26 cellular contexts compared by ENCODE assay signal in the genomic region with DNA sequence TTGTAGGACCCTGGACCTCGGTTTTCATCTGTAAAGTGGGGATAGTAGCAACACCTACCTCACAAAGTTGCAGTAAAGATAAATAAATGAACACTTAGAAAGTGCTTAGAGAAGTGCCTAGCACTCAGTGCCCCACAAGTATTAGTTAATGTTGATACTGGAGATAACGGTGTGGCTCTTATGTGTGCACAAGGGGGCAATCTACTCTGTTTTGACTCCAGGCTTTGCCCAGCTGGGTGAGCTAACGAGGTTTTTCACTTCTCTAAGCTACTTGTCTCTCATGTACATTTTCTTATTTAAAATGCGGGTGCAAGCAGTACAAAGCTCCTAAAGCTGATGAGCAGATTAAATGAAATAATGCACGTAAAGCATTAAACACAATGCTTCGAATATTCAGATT.
DNase-seq lines count a peak whose midpoint lies in the region; ATAC-seq and TF ChIP-seq lines count a peak whose summit lies in the region.
"Had no signal": no experiment of that assay in that cellular context is flagged by ENCODE, and none has a peak within 500 bp of the region (broad histone marks: within the 10 kb centered on the region; RNA-seq: fewer than 3 reads in every experiment).

No MANE protein-coding gene starts in this region.

- no peaks in the 10 kb centered on the region for H3K36me3 ChIP-seq in right lobe of liver
- H3K36me3 ChIP-seq: neutrophil, vagina had no signal

- H3K4me3 ChIP-seq in right lobe of liver: no peak overlapping the region
- H3K4me3 ChIP-seq: vagina had no signal

- no peak overlapping the region for H3K27ac Mint-ChIP-seq in T-helper 17 cell
- H3K27ac Mint-ChIP-seq: activated naive CD4-positive, alpha-beta T cell treated with anti-CD3 and anti-CD28 coated beads, Interleukin-2, amount 10 ng/mL, durations not matched to agents 7 days and 5 days; activated T-cell treated with anti-CD3 and anti-CD28 coated beads, Interleukin-2, amount 50 U/mL, for 24 hours; T-cell had no signal

- intact Hi-C loops in right lobe of liver (cut with DNase I) (no loop called here), Right ventricle myocardium superior (cut with DNase I) (no loop called here)

- peak; percentile 55 for DNase-seq in D341Med (ENCODE audit: low spot score)
- no peak for DNase-seq in T-helper 17 cell
- DNase-seq in right lobe of liver: no peak
- no peak for DNase-seq in OCI-M1 (lab: John Stamatoyannopoulos, UW)
- DNase-seq in medulla oblongata (ENCODE audit: extremely low spot score): no peak
- DNase-seq in Right ventricle myocardium superior: no peak
- DNase-seq: activated CD4-positive, alpha-beta T cell treated with anti-CD3 and anti-CD28 coated beads, Interleukin-2, amount 50 U/mL, for 48 hours; activated naive CD4-positive, alpha-beta T cell treated with anti-CD3 and anti-CD28 coated beads, Interleukin-2, amount 10 ng/mL, durations not matched to agents 7 days and 5 days; activated T-cell treated with anti-CD3 and anti-CD28 coated beads, Interleukin-2, amount 50 U/mL, for 24 hours; aorta; COR-L47; effector CD8-positive, alpha-beta T cell; KBM-7; left ventricle myocardium superior; NCI-H1092; NCI-H2081; NCI-H446 treated with DMSO at 0.1 percent for 48 hours; retina; SHP77 treated with DMSO at 0.1 percent for 48 hours; stimulated activated CD4-positive, alpha-beta T cell treated with anti-CD3 and anti-CD28 coated beads, Interleukin-12 subunit alpha, Interleukin-12 subunit beta, amount 100 ng/mL, for 4 hours; substantia nigra had no signal

- H3K4me1 ChIP-seq in right lobe of liver: no peaks in the 10 kb centered on the region

- H3K27ac ChIP-seq in right lobe of liver: no peak overlapping the region
- H3K27ac ChIP-seq: neutrophil, vagina had no signal

- H3K27me3 Mint-ChIP-seq in T-helper 17 cell: no peaks in the 10 kb centered on the region
- H3K27me3 Mint-ChIP-seq: activated naive CD4-positive, alpha-beta T cell treated with anti-CD3 and anti-CD28 coated beads, Interleukin-2, amount 10 ng/mL, durations not matched to agents 7 days and 5 days; activated T-cell treated with anti-CD3 and anti-CD28 coated beads, Interleukin-2, amount 50 U/mL, for 24 hours; T-cell had no signal

- no peaks in the 10 kb centered on the region for H3K27me3 ChIP-seq in right lobe of liver
- H3K27me3 ChIP-seq: neutrophil, vagina had no signal

- H3K4me3 Mint-ChIP-seq in T-helper 17 cell: no peak overlapping the region
- H3K4me3 Mint-ChIP-seq: activated naive CD4-positive, alpha-beta T cell treated with anti-CD3 and anti-CD28 coated beads, Interleukin-2, amount 10 ng/mL, durations not matched to agents 7 days and 5 days; activated T-cell treated with anti-CD3 and anti-CD28 coated beads, Interleukin-2, amount 50 U/mL, for 24 hours; T-cell had no signal

- peak in 2 of 4 donors; percentile 13 to 24 for TF ChIP-seq CTCF in right lobe of liver (IDR thresholded peaks at IDR 0.05)

- peaks cover 8% of the 10 kb centered on the region for H3K36me3 Mint-ChIP-seq in T-helper 17 cell (ENCODE audit: low read depth)
- H3K36me3 Mint-ChIP-seq: activated naive CD4-positive, alpha-beta T cell treated with anti-CD3 and anti-CD28 coated beads, Interleukin-2, amount 10 ng/mL, durations not matched to agents 7 days and 5 days had no signal

- no peaks in the 10 kb centered on the region for H3K9me3 ChIP-seq in T-helper 17 cell (ENCODE audit: control insufficient read depth, low read length, poor library complexity, severe bottlenecking)
- no peaks in the 10 kb centered on the region for H3K9me3 ChIP-seq in right lobe of liver
- H3K9me3 ChIP-seq: neutrophil, vagina had no signal

- peak; percentile 86 for ATAC-seq in GM18868 (IDR thresholded peaks at IDR 0.05; ENCODE audit: unreplicated experiment)
- ATAC-seq in T-helper 17 cell: peak; percentile 64
- ATAC-seq in right lobe of liver: peak; percentile 30 to 54 (median 46)
- no peak for ATAC-seq in HG03139 (IDR thresholded peaks at IDR 0.05; ENCODE audit: unreplicated experiment)
- no peak for ATAC-seq in Right ventricle myocardium superior (ENCODE audit: poor library complexity)
- ATAC-seq: left ventricle myocardium superior had no signal

- TF ChIP-seq POLR2A in right lobe of liver (IDR thresholded peaks at IDR 0.05): no peak

- H3K4me1 Mint-ChIP-seq in T-helper 17 cell: peaks cover 28% of the 10 kb centered on the region
- H3K4me1 Mint-ChIP-seq: activated naive CD4-positive, alpha-beta T cell treated with anti-CD3 and anti-CD28 coated beads, Interleukin-2, amount 10 ng/mL, durations not matched to agents 7 days and 5 days had no signal

- WGBS in right lobe of liver (ENCODE audit: insufficient coverage, low coverage, low lambda C conversion rate, missing lambda C conversion rate): 66% methylated on average over 6 of the region's 6 CpGs

Comparison
In these comparisons a context has a peak if more than half of its experiments do, and no peak if none do; other contexts are left out.
1. ATAC-seq: peak in GM18868 (single experiment), T-helper 17 cell (single experiment) and right lobe of liver (4 of 4); none in HG03139 (single experiment) and Right ventricle myocardium superior (single experiment).